In genomic region chr4:184803133-184803532, GRCh38 we compare ENCODE assay signal across 1 cellular context.
TF ChIP-seq lines count a peak whose summit lies in the region.

No MANE protein-coding gene starts in this region.

TF ChIP-seq in H1, 55 proteins besides CTCF, POLR2A, EP300 and RAD21:
- TF ChIP-seq SAP30 (IDR thresholded peaks at IDR 0.05; ENCODE audit: insufficient read depth, insufficient replicate concordance, low read length) (no peak), JUN (IDR thresholded peaks at IDR 0.05; ENCODE audit: low read depth, low read length) (no peak), NANOG (IDR thresholded peaks at IDR 0.05; ENCODE audit: insufficient read depth, low read depth, low read length, poor library complexity, severe bottlenecking) (no peak), RNF2 (IDR thresholded peaks at IDR 0.05; ENCODE audit: borderline replicate concordance, low read depth, low read length, missing control alignments, poor library complexity, severe bottlenecking) (no peak), SP2 (IDR thresholded peaks at IDR 0.05; ENCODE audit: low read length) (no peak), ZNF274 (IDR thresholded peaks at IDR 0.05; ENCODE audit: borderline replicate concordance, extremely low read depth, low read length) (no peak), FOSL1 (IDR thresholded peaks at IDR 0.05; ENCODE audit: insufficient read depth, low read depth, low read length) (no peak), CEBPB (IDR thresholded peaks at IDR 0.05; ENCODE audit: low read depth, low read length) (no peak), GTF2F1 (IDR thresholded peaks at IDR 0.05; ENCODE audit: borderline replicate concordance, low read depth, low read length) (no peak), SIX5 (IDR thresholded peaks at IDR 0.05; ENCODE audit: low read depth, low read length) (no peak), CTBP2 (IDR thresholded peaks at IDR 0.05; ENCODE audit: borderline replicate concordance, insufficient read depth, insufficient read length, low read length) (no peak), E2F6 (IDR thresholded peaks at IDR 0.05) (no peak), PHF8 (conservative IDR thresholded peaks at IDR 0.05; ENCODE audit: low read depth, low read length) (no peak), ATF3 (IDR thresholded peaks at IDR 0.05; ENCODE audit: insufficient read depth, low read depth, low read length) (no peak), SP1 (IDR thresholded peaks at IDR 0.05; ENCODE audit: low read depth, low read length) (no peak), KDM1A (IDR thresholded peaks at IDR 0.05; ENCODE audit: borderline replicate concordance, low read length) (no peak), CBX8 (IDR thresholded peaks at IDR 0.05; ENCODE audit: borderline replicate concordance, low read depth, low read length) (no peak)
